9 cellular contexts compared by ENCODE assay signal in the genomic region with DNA sequence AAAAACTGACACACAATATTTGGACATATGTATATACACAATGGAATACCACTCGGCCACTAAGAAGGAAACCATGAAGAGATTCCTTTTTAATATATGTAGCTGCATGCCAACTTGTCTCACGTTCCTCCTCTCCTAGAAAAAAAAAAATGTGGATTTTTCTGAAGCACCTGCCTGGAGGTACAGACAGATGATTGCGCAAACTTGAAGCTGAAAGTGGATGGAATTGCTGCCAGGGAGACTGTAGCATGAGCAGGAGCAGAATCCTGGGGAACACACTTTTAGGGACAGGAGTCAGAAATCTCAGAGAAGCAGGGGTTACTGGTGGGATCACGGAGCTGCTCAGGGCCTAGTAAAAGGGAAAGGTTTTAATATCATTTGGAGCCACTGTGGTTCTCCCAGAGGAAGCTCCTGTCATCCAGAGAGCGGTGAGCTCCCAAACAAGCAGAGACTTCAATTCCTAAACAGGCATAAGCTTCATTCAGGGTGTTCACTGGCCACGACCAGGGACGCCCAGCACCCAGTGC. TPM values are rescaled to one million over a fixed set of nuclear protein-coding genes. Genes with fewer than 3 reads are reported as not detected.
DNase-seq lines count a peak whose midpoint lies in the region; ATAC-seq and TF ChIP-seq lines count a peak whose summit lies in the region.
"Had no signal": no experiment of that assay in that cellular context is flagged by ENCODE, and none has a peak within 500 bp of the region (broad histone marks: within the 10 kb centered on the region; RNA-seq: fewer than 3 reads in every experiment).

No MANE protein-coding gene starts in this region.

- TF ChIP-seq CTCF in adrenal gland (IDR thresholded peaks at IDR 0.05) (no peak), right lobe of liver (IDR thresholded peaks at IDR 0.05) (no peak), upper lobe of left lung (IDR thresholded peaks at IDR 0.05) (no peak)

- H3K27me3 ChIP-seq in adrenal gland (no peaks in the 10 kb centered on the region), right lobe of liver (no peaks in the 10 kb centered on the region), upper lobe of left lung (no peaks in the 10 kb centered on the region)

- no peaks in the 10 kb centered on the region for H3K9me3 ChIP-seq in adrenal gland (replicated peaks in 1 of 3)
- H3K9me3 ChIP-seq in right lobe of liver: no peaks in the 10 kb centered on the region
- H3K9me3 ChIP-seq in upper lobe of left lung: no peaks in the 10 kb centered on the region

- H3K4me3 Mint-ChIP-seq in activated naive CD4-positive, alpha-beta T cell treated with anti-CD3 and anti-CD28 coated beads, Interleukin-2, amount 10 ng/mL, durations not matched to agents 7 days and 5 days: peak overlapping the region; percentile 55

- H3K27me3 Mint-ChIP-seq in activated naive CD4-positive, alpha-beta T cell treated with anti-CD3 and anti-CD28 coated beads, Interleukin-2, amount 10 ng/mL, durations not matched to agents 7 days and 5 days: peaks cover 82% of the 10 kb centered on the region

- intact Hi-C loops in adrenal gland (cut with DNase I): no loop called here
- intact Hi-C loops in right lobe of liver (cut with DNase I): no loop called here

- H3K27ac ChIP-seq in adrenal gland (peak overlapping the region in 4 of 5 donors; percentile 62 to 95 (median 78)), right lobe of liver (peak overlapping the region; percentile 93 to 99 (median 95)), upper lobe of left lung (peak overlapping the region; percentile 75 to 92 (median 86))

- H3K36me3 Mint-ChIP-seq in activated naive CD4-positive, alpha-beta T cell treated with anti-CD3 and anti-CD28 coated beads, Interleukin-2, amount 10 ng/mL, durations not matched to agents 7 days and 5 days: no peaks in the 10 kb centered on the region

- H3K4me1 Mint-ChIP-seq in activated naive CD4-positive, alpha-beta T cell treated with anti-CD3 and anti-CD28 coated beads, Interleukin-2, amount 10 ng/mL, durations not matched to agents 7 days and 5 days: peaks cover 8% of the 10 kb centered on the region

- CTCF ChIA-PET in activated naive CD4-positive, alpha-beta T cell treated with anti-CD3 and anti-CD28 coated beads, Interleukin-2, amount 10 ng/mL, durations not matched to agents 7 days and 5 days (lab: Charles Lee): interaction anchor here (1.1 to 3.1 kb wide), 12 partner anchors 8 to 301 kb away, joined by 3 to 13 read pairs (median 4); no protein-coding TSS in a partner anchor

- ATAC-seq in right lobe of liver (no peak), upper lobe of left lung (ENCODE audit: low FRiP score in 2 of 2) (no peak), GM18873 (IDR thresholded peaks at IDR 0.05; ENCODE audit: low FRiP score, unreplicated experiment) (no peak)

- peak overlapping the region in 2 of 4 donors; percentile 85 to 89 for H3K4me3 ChIP-seq in adrenal gland
- peak overlapping the region; percentile 69 to 81 (median 78) for H3K4me3 ChIP-seq in right lobe of liver
- H3K4me3 ChIP-seq in upper lobe of left lung: peak overlapping the region; percentile 62 to 93 (median 73)

- TF ChIP-seq EP300 in upper lobe of left lung (IDR thresholded peaks at IDR 0.05): no peak

- TF ChIP-seq POLR2A in adrenal gland (IDR thresholded peaks at IDR 0.05) (no peak), right lobe of liver (IDR thresholded peaks at IDR 0.05) (no peak), upper lobe of left lung (IDR thresholded peaks at IDR 0.05) (no peak)

- peaks cover 15 to 22% of the 10 kb centered on the region in 2 donors for H3K4me1 ChIP-seq in adrenal gland (replicated peaks in 1 of 2)
- H3K4me1 ChIP-seq in right lobe of liver: peaks cover 0 to 31% (median 13%) of the 10 kb centered on the region in 4 donors
- peaks cover 16 to 26% (median 21%) of the 10 kb centered on the region in 4 donors for H3K4me1 ChIP-seq in upper lobe of left lung

- H3K9me3 Mint-ChIP-seq in activated naive CD4-positive, alpha-beta T cell treated with anti-CD3 and anti-CD28 coated beads, Interleukin-2, amount 10 ng/mL, durations not matched to agents 7 days and 5 days: no peaks in the 10 kb centered on the region

- DNase-seq in activated naive CD4-positive, alpha-beta T cell treated with anti-CD3 and anti-CD28 coated beads, Interleukin-2, amount 10 ng/mL, durations not matched to agents 7 days and 5 days: no peak
- no peak for DNase-seq in activated naive CD4-positive, alpha-beta T cell treated with anti-CD3 and anti-CD28 coated beads, Interleukin-2, amount 50 U/mL, for 16 hours
- no peak for DNase-seq in adrenal gland
- no peak for DNase-seq in right lobe of liver
- peak in 1 of 2 donors; percentile 50 for DNase-seq in upper lobe of left lung
- no peak for DNase-seq in stimulated activated CD4-positive, alpha-beta T cell treated with anti-CD3 and anti-CD28 coated beads, Interleukin-4, amount 100 ng/mL, for 24 hours
- DNase-seq in retina: no peak

- H3K36me3 ChIP-seq in adrenal gland (replicated peaks in 1 of 2) (peaks cover 0 to 3% of the 10 kb centered on the region in 2 donors), right lobe of liver (peaks cover 0 to 6% (median 3%) of the 10 kb centered on the region in 4 donors), upper lobe of left lung (peaks cover 0 to 18% (median 2%) of the 10 kb centered on the region in 4 donors)

- 54 to 81% (median 58%) methylated on average over 4 to 7 of the region's 7 CpGs for WGBS in adrenal gland, 4 donors
- 65% methylated on average over 3 of the region's 7 CpGs for WGBS in right lobe of liver (ENCODE audit: insufficient coverage, low coverage, low lambda C conversion rate, missing lambda C conversion rate)
- 45 to 67% methylated on average over 5 to 7 of the region's 7 CpGs for whole genome bisulfite sequencing in upper lobe of left lung, 2 donors

- H3K27ac Mint-ChIP-seq in activated naive CD4-positive, alpha-beta T cell treated with anti-CD3 and anti-CD28 coated beads, Interleukin-2, amount 10 ng/mL, durations not matched to agents 7 days and 5 days: no peak overlapping the region

RNA-seq across cellular contexts. Expression of gene SPR, which starts 0.6 kb away (rescaled TPM):
- total RNA-seq in adrenal gland: 100 to 1,000 TPM in 2 of 8 donors, 10 to 100 TPM in 6; 52.2 to 116 (median 73.4) TPM
- polyA plus RNA-seq in adrenal gland: 10 to 100 TPM; 43.8 to 68.0 (median 66.6) TPM
- 10 to 100 TPM; 48.6 to 90.2 (median 68.5) TPM for total RNA-seq in right lobe of liver
- 10 to 100 TPM; 26.2 to 49.2 (median 34.2) TPM for total RNA-seq in upper lobe of left lung

RNA-seq across cellular contexts. Expression of gene EMX1, which starts 30.8 kb away (rescaled TPM):
- total RNA-seq in adrenal gland (under 1 TPM in 1 of 8 donors, not detected in 7; 0.15 TPM), right lobe of liver (under 1 TPM in 3 of 6 experiments, not detected in 3; 0.25 to 0.49 (median 0.29) TPM), upper lobe of left lung (not detected)
- under 1 TPM in 1 of 3 donors, not detected in 2; 0.10 TPM for polyA plus RNA-seq in adrenal gland
- total RNA-seq: mononuclear cell had no signal
